1 cellular context compared by ENCODE assay signal in genomic region chr14:75821828-75822521, GRCh38.
TF ChIP-seq lines count a peak whose summit lies in the region.

No MANE protein-coding gene starts in this region.

TF ChIP-seq in GM23338, 12 proteins besides CTCF, POLR2A, EP300 and RAD21 (continued from another document):
- TF ChIP-seq ZNF114 (CRISPR knock-in tag; IDR thresholded peaks at IDR 0.05), result no peak
- TF ChIP-seq JUNB (IDR thresholded peaks at IDR 0.05; ENCODE audit: unreplicated experiment), result no peak
- no peak for TF ChIP-seq ZNF462 (CRISPR knock-in tag; IDR thresholded peaks at IDR 0.05)
- no peak for TF ChIP-seq ZNF331 (CRISPR knock-in tag; IDR thresholded peaks at IDR 0.05; ENCODE audit: low read depth)
- no peak for TF ChIP-seq CREB1 (CRISPR knock-in tag; IDR thresholded peaks at IDR 0.05; ENCODE audit: low read depth)
- no peak for TF ChIP-seq POLR2AphosphoS5 (IDR thresholded peaks at IDR 0.05; ENCODE audit: low read depth)
